Comparison of ENCODE assay signal across 31 cellular contexts in genomic region chr5:2523180-2523579, GRCh38.
"Had no signal": no experiment of that assay in that cellular context is flagged by ENCODE, and none has a peak within 500 bp of the region (broad histone marks: within the 10 kb centered on the region; RNA-seq: fewer than 3 reads in every experiment).

No MANE protein-coding gene starts in this region.

- H3K36me3 Mint-ChIP-seq: activated naive CD8-positive, alpha-beta T cell; natural killer cell; stimulated activated naive B cell treated with anti-CD40 and anti-IgM and Interleukin-4, amounts not matched to agents 10 μg/mL and 1 μg/mL and 100 μg/mL, for 72 hours had no signal

- H3K4me1 ChIP-seq: left lung, prostate gland, stomach, thyroid gland, upper lobe of right lung had no signal

- H3K27ac Mint-ChIP-seq: activated CD4-positive, alpha-beta T cell treated with anti-CD3 and anti-CD28 coated beads for 36 hours; activated naive CD8-positive, alpha-beta T cell; natural killer cell; stimulated activated naive B cell treated with anti-CD40 and anti-IgM and Interleukin-4, amounts not matched to agents 10 μg/mL and 1 μg/mL and 100 μg/mL, for 72 hours had no signal

- H3K27ac ChIP-seq: left lung, neutrophil, ovary, prostate gland, stomach, thyroid gland, upper lobe of right lung had no signal

- DNase-seq: activated CD4-positive, alpha-beta T cell treated with anti-CD3 and anti-CD28 coated beads for 36 hours; activated CD4-positive, alpha-beta T cell treated with anti-CD3 and anti-CD28 coated beads, Interleukin-2, amount 50 U/mL, for 48 hours; activated CD4-positive, CD25-positive, alpha-beta regulatory T cell; activated CD8-positive, alpha-beta memory T cell treated with anti-CD3 and anti-CD28 coated beads for 24 hours; activated effector memory CD4-positive, alpha-beta T cell treated with Interleukin-2 at 50 U/mL for 16 hours; activated naive CD4-positive, alpha-beta T cell treated with Interleukin-2 at 50 U/mL for 16 hours; anterior cingulate cortex; effector memory CD4-positive, alpha-beta T cell; erythroblast; head of caudate nucleus; hypothalamus; kidney glomerular epithelial cell; left lung; mesendoderm; natural killer cell; ovary; stimulated activated CD4-positive, alpha-beta T cell treated with anti-CD3 and anti-CD28 coated beads, Interleukin-1b, Interleukin-23, amount 100 ng/mL, for 48 hours; stimulated activated CD4-positive, alpha-beta T cell treated with anti-CD3 and anti-CD28 coated beads, Interleukin-4, amount 100 ng/mL, for 4 hours; stimulated activated CD8-positive, alpha-beta memory T cell treated with anti-CD3 and anti-CD28 coated beads, Interleukin-4, amount 100 ng/mL, for 48 hours; stimulated activated naive B cell treated with anti-CD40 and anti-IgM and Interleukin-4, amounts not matched to agents 10 μg/mL and 1 μg/mL and 100 μg/mL, for 72 hours; stomach; thyroid gland; upper lobe of right lung had no signal

- ATAC-seq: activated CD4-positive, alpha-beta T cell treated with anti-CD3 and anti-CD28 coated beads for 36 hours; left lung; natural killer cell; stimulated activated naive B cell treated with anti-CD40 and anti-IgM and Interleukin-4, amounts not matched to agents 10 μg/mL and 1 μg/mL and 100 μg/mL, for 72 hours; upper lobe of right lung had no signal

- H3K9me3 Mint-ChIP-seq: central memory CD8-positive, alpha-beta T cell had no signal

- H3K27me3 Mint-ChIP-seq: central memory CD8-positive, alpha-beta T cell; stimulated activated naive B cell treated with anti-CD40 and anti-IgM and Interleukin-4, amounts not matched to agents 10 μg/mL and 1 μg/mL and 100 μg/mL, for 72 hours had no signal

- H3K4me1 Mint-ChIP-seq: activated CD4-positive, alpha-beta T cell treated with anti-CD3 and anti-CD28 coated beads for 36 hours; central memory CD8-positive, alpha-beta T cell; natural killer cell; stimulated activated naive B cell treated with anti-CD40 and anti-IgM and Interleukin-4, amounts not matched to agents 10 μg/mL and 1 μg/mL and 100 μg/mL, for 72 hours had no signal

- H3K4me2 ChIP-seq: smooth muscle cell had no signal

- H3K9me3 ChIP-seq: neutrophil, ovary, prostate gland, stomach, thyroid gland, upper lobe of right lung had no signal

- FAIRE-seq: bronchial epithelial cell, colon had no signal

- H3K27me3 ChIP-seq: left lung, neutrophil, ovary, stomach, thyroid gland, upper lobe of right lung had no signal

- H3K4me3 ChIP-seq: left lung, lung, ovary, prostate gland, smooth muscle cell, stomach, thyroid gland, upper lobe of right lung had no signal

- H3K4me3 Mint-ChIP-seq: activated CD4-positive, alpha-beta T cell treated with anti-CD3 and anti-CD28 coated beads for 36 hours; activated naive CD8-positive, alpha-beta T cell; central memory CD8-positive, alpha-beta T cell; natural killer cell; stimulated activated naive B cell treated with anti-CD40 and anti-IgM and Interleukin-4, amounts not matched to agents 10 μg/mL and 1 μg/mL and 100 μg/mL, for 72 hours had no signal

- H3K36me3 ChIP-seq: left lung, neutrophil, ovary, prostate gland, stomach, thyroid gland, upper lobe of right lung had no signal
